ENCODE assay signal across 9 cellular contexts in the genomic region with DNA sequence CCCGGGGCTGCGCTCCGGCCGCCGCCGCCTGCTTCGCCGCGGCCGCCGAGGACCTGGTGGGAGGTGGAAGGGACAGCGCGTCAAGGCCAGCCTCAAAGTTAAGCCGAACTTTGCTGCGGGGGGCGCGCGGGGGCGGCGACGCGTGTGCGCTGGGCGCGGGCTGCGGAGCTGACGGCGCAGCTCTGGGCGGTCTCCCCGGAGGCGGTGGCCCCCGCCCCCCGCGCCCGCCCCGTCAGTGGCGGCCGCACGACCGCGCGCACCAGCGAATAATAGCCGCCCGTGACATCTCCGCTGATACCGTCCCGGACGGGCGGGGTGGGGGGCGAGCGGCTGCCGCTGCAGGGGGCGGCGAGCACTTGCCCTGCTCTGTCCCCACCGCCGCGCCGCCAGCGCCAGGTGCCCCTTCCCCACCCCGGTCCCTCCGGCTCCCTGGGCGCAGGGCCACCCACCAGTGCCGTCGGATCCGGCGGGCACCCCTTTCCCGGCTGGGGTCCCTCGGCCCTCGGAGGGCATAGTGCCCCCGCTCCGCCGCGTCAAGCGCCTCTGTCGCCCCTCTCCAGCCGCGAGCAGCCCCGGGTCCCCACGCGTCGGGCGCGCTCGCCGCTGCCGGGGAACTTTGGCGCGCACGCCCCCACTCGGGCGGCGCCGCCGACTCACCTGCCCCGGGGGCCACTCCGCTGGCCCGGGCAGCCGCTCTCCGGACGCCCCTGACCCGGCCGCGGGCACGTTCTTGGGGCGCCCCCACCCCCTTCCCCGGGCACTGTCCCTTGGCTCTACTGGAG. TPM values are rescaled to one million over a fixed set of nuclear protein-coding genes. Genes with fewer than 3 reads are reported as not detected.
DNase-seq lines count a peak whose midpoint lies in the region; ATAC-seq, FAIRE-seq and TF ChIP-seq lines count a peak whose summit lies in the region.
"Had no signal": no experiment of that assay in that cellular context is flagged by ENCODE, and none has a peak within 500 bp of the region (broad histone marks: within the 10 kb centered on the region; RNA-seq: fewer than 3 reads in every experiment).

No MANE protein-coding gene starts in this region.

- DNase-seq in AML-193 (lab: John Stamatoyannopoulos, UW) (peak; percentile 10 to 16), HCT116 (ENCODE audit: low read depth, low spot score) (no peak), small intestine (no peak)
- peak; percentile 54 for DNase-seq in activated CD8-positive, alpha-beta T cell treated with anti-CD3 and anti-CD28 coated beads for 36 hours

- FAIRE-seq in small intestine (lab: Jason Lieb, UNC) = no peak
- FAIRE-seq: islet of Langerhans had no signal

- TF ChIP-seq RAD21 in HCT116 (IDR thresholded peaks at IDR 0.05; ENCODE audit: low read depth) = no peak

- H3K36me3 ChIP-seq in HCT116 (ENCODE audit: control insufficient read depth in 1 of 2, insufficient read depth in 2 of 2, low read length in 2 of 2) (no peaks in the 10 kb centered on the region), gastroesophageal sphincter (no peaks in the 10 kb centered on the region), small intestine (ENCODE audit: control insufficient read depth in 2 of 2, insufficient read depth in 2 of 2, low read length in 2 of 2) (no peaks in the 10 kb centered on the region)

- peak overlapping the region; percentile 56 for H3K4me3 Mint-ChIP-seq in activated CD8-positive, alpha-beta T cell treated with anti-CD3 and anti-CD28 coated beads for 36 hours

- H3K9me2 ChIP-seq in HCT116 (ENCODE audit: insufficient read depth) = no peaks in the 10 kb centered on the region

- no peaks in the 10 kb centered on the region for H3K27me3 ChIP-seq in HCT116 (ENCODE audit: insufficient read depth, low read length)
- H3K27me3 ChIP-seq in gastroesophageal sphincter = peaks cover 58% of the 10 kb centered on the region
- peaks cover 0 to 6% of the 10 kb centered on the region in 2 donors for H3K27me3 ChIP-seq in small intestine (ENCODE audit: control insufficient read depth in 2 of 2, insufficient read depth in 2 of 2, low read length in 2 of 2)

- H3K27ac Mint-ChIP-seq in activated CD8-positive, alpha-beta T cell treated with anti-CD3 and anti-CD28 coated beads for 36 hours = no peak overlapping the region

- H3K9me3 Mint-ChIP-seq in activated CD8-positive, alpha-beta T cell treated with anti-CD3 and anti-CD28 coated beads for 36 hours = no peaks in the 10 kb centered on the region

- POLR2A ChIA-PET in HCT116 (lab: Charles Lee) = no interaction called here
- POLR2A ChIA-PET in activated CD8-positive, alpha-beta T cell treated with anti-CD3 and anti-CD28 coated beads for 36 hours (lab: Charles Lee) = interaction anchor here (1.7 to 14.2 kb wide), 3 partner anchors 10 to 40 kb away, joined by 5 to 310 read pairs (median 22); no protein-coding TSS in a partner anchor

- H3K79me2 ChIP-seq in HCT116 (ENCODE audit: insufficient read depth, low read length) = no peaks in the 10 kb centered on the region

- peak overlapping the region; percentile 50 for H3K9ac ChIP-seq in HCT116 (ENCODE audit: low read length)

- ATAC-seq in HCT116 = peak; percentile 37
- ATAC-seq in activated CD8-positive, alpha-beta T cell treated with anti-CD3 and anti-CD28 coated beads for 36 hours = peak; percentile 15
- ATAC-seq in gastroesophageal sphincter = peak; percentile 10
- ATAC-seq in HG02610 (IDR thresholded peaks at IDR 0.05; ENCODE audit: unreplicated experiment) = no peak
- no peak for ATAC-seq in HG03565 (IDR thresholded peaks at IDR 0.05; ENCODE audit: unreplicated experiment)
- ATAC-seq in HG02840 (IDR thresholded peaks at IDR 0.05; ENCODE audit: low FRiP score, unreplicated experiment) = no peak

- RAD21 ChIA-PET in HCT116 (lab: Charles Lee; ENCODE audit: low non-redundant PET in 1 of 2, low total read pairs in 2 of 2, uncharacterized antibody in 2 of 2, unreplicated experiment in 2 of 2) = no interaction called here

- WGBS in gastroesophageal sphincter (ENCODE audit: low coverage in 1 of 2), 2 donors = no CpG with 5 or more reads among the region's 107 CpGs
- 0 to 2% (median 1%) methylated on average over 40 to 107 of the region's 107 CpGs for WGBS in small intestine, 3 donors

- peak overlapping the region; percentile 83 for H3K4me2 ChIP-seq in HCT116 (ENCODE audit: low read length)

- TF ChIP-seq CTCF in HCT116 (IDR thresholded peaks at IDR 0.05 in 2 of 3, conservative IDR thresholded peaks at IDR 0.05 in 1 of 3; ENCODE audit: borderline replicate concordance in 1 of 3, insufficient read depth in 1 of 3, low read depth in 2 of 3, low read length in 2 of 3) = no peak
- TF ChIP-seq CTCF in activated CD8-positive, alpha-beta T cell treated with anti-CD3 and anti-CD28 coated beads for 36 hours (IDR thresholded peaks at IDR 0.05) = no peak
- TF ChIP-seq CTCF in gastroesophageal sphincter (IDR thresholded peaks at IDR 0.05) = peak in 1 of 4 experiments; percentile 26

- peak overlapping the region; percentile 41 to 62 for H3K4me3 ChIP-seq in HCT116 (replicated peaks in 1 of 2; ENCODE audit: low read depth in 1 of 2, low read length in 2 of 2)
- H3K4me3 ChIP-seq in gastroesophageal sphincter = peak overlapping the region; percentile 42 to 76
- H3K4me3 ChIP-seq in small intestine (ENCODE audit: low read depth in 1 of 2, low read length in 2 of 2) = peak overlapping the region; percentile 67 to 72

- H2AFZ ChIP-seq in HCT116 (ENCODE audit: low read depth, low read length, poor library complexity, severe bottlenecking) = no peak overlapping the region

- TF ChIP-seq EP300 in gastroesophageal sphincter (IDR thresholded peaks at IDR 0.05) = no peak

- intact Hi-C loops in HCT116 (cut with micrococcal nuclease) = no loop called here
- intact Hi-C loops in activated CD8-positive, alpha-beta T cell treated with anti-CD3 and anti-CD28 coated beads for 36 hours (cut with micrococcal nuclease) = no loop called here

- peaks cover 6% of the 10 kb centered on the region for H3K27me3 Mint-ChIP-seq in activated CD8-positive, alpha-beta T cell treated with anti-CD3 and anti-CD28 coated beads for 36 hours

- CTCF ChIA-PET in HCT116 (lab: Charles Lee) = no interaction called here
- CTCF ChIA-PET in activated CD8-positive, alpha-beta T cell treated with anti-CD3 and anti-CD28 coated beads for 36 hours (lab: Charles Lee) = interaction anchor here (1.5 to 2.4 kb wide), 2 partner anchors 21 to 59 kb away, joined by 5 to 8 read pairs; no protein-coding TSS in a partner anchor

- no peak for TF ChIP-seq POLR2A in HCT116 (IDR thresholded peaks at IDR 0.05; ENCODE audit: borderline replicate concordance, extremely low read depth, insufficient read depth, insufficient read length)
- peak in 1 of 2 donors; percentile 16 for TF ChIP-seq POLR2A in gastroesophageal sphincter (IDR thresholded peaks at IDR 0.05)

- H3K9me3 ChIP-seq in HCT116 (ENCODE audit: control insufficient read depth in 1 of 2, insufficient read depth in 1 of 2, low read depth in 1 of 2, low read length in 2 of 2) (no peaks in the 10 kb centered on the region), gastroesophageal sphincter (no peaks in the 10 kb centered on the region), small intestine (ENCODE audit: control insufficient read depth, low read depth) (no peaks in the 10 kb centered on the region)

- H3K4me1 ChIP-seq in HCT116 (ENCODE audit: control insufficient read depth in 1 of 2, insufficient read depth in 2 of 2, low read length in 2 of 2) = peaks cover 0 to 8% of the 10 kb centered on the region in 2 experiments; a peak in 1 of 4 replicates
- H3K4me1 ChIP-seq in gastroesophageal sphincter = peaks cover 0 to 40% (median 0%) of the 10 kb centered on the region in 3 donors
- peaks cover 0 to 2% of the 10 kb centered on the region in 2 donors for H3K4me1 ChIP-seq in small intestine (ENCODE audit: control insufficient read depth in 2 of 2, insufficient read depth in 1 of 2, low read depth in 1 of 2, low read length in 1 of 2)

- no peaks in the 10 kb centered on the region for H4K20me1 ChIP-seq in HCT116 (ENCODE audit: insufficient read depth)

- peak overlapping the region; percentile 40; the same call in 1 of the 2 replicates for H3K27ac ChIP-seq in HCT116 (ENCODE audit: low read depth, low read length)
- peak overlapping the region in 3 of 4 donors; percentile 29 to 79 (median 64) for H3K27ac ChIP-seq in gastroesophageal sphincter
- H3K27ac ChIP-seq in small intestine (ENCODE audit: low read depth in 1 of 2, low read length in 1 of 2) = peak overlapping the region in 1 of 2 donors; percentile 94

- BruUV-seq in HCT116 (replicated peaks; lab: Mats Ljungman, UMichigan) = no TSS peak

- peaks cover 40% of the 10 kb centered on the region for H3K36me3 Mint-ChIP-seq in activated CD8-positive, alpha-beta T cell treated with anti-CD3 and anti-CD28 coated beads for 36 hours (ENCODE audit: low read depth)

- peaks cover 22% of the 10 kb centered on the region for H3K4me1 Mint-ChIP-seq in activated CD8-positive, alpha-beta T cell treated with anti-CD3 and anti-CD28 coated beads for 36 hours (ENCODE audit: low read depth)

TF ChIP-seq in HCT116, 20 proteins besides CTCF, POLR2A, EP300 and RAD21 (continues in another document):
- TF ChIP-seq TCF7L2 (IDR thresholded peaks at IDR 0.05; ENCODE audit: borderline replicate concordance, extremely low read depth, insufficient read depth, insufficient read length) (no peak), SP1 (IDR thresholded peaks at IDR 0.05; ENCODE audit: low read depth) (no peak)
- TF ChIP-seq, protein P1, sequence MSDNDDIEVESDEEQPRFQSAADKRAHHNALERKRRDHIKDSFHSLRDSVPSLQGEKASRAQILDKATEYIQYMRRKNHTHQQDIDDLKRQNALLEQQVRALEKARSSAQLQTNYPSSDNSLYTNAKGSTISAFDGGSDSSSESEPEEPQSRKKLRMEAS (IDR thresholded peaks at IDR 0.05) = no peak

RNA-seq across cellular contexts. Expression of a gene that starts 0.8 kb away (rescaled TPM):
- total RNA-seq in HCT116 (2021; ENCODE audit: unreplicated experiment) (3.4 TPM), gastroesophageal sphincter (1 to 10 TPM in 3 of 4 donors, under 1 TPM in 1; 0.78 to 5.4 (median 2.9) TPM)
- 1.8 and 2.2 TPM in 2 replicates for polyA plus RNA-seq in HCT116 (2012)
- total RNA-seq in activated CD8-positive, alpha-beta T cell treated with anti-CD3 and anti-CD28 coated beads for 36 hours = 10 to 100 TPM; 36.2 to 39.8 TPM
- polyA plus RNA-seq in small intestine = 1 to 10 TPM in 2 of 3 donors, under 1 TPM in 1; 0.89 to 3.2 (median 1.9) TPM

RNA-seq across cellular contexts. Expression of a gene that starts 12.4 kb away (rescaled TPM):
- total RNA-seq in HCT116 (2021; ENCODE audit: unreplicated experiment) (0.37 TPM), gastroesophageal sphincter (10 to 100 TPM in 3 of 4 donors, 1 to 10 TPM in 1; 9.7 to 21.1 (median 12.0) TPM)
- polyA plus RNA-seq in HCT116 (2012) = 0.12 and 0.17 TPM in 2 replicates
- total RNA-seq in activated CD8-positive, alpha-beta T cell treated with anti-CD3 and anti-CD28 coated beads for 36 hours = under 1 TPM in 1 of 2 experiments, not detected in 1; 0.11 TPM
- polyA plus RNA-seq in small intestine = 1 to 10 TPM in 1 of 3 donors, under 1 TPM in 1, not detected in 1; 0.54 to 1.9 TPM

Comparison
In these comparisons a context has a peak if more than half of its experiments do, and no peak if none do; other contexts are left out.
1. DNase-seq: peak in AML-193 (2 of 2) and activated CD8-positive, alpha-beta T cell treated with anti-CD3 and anti-CD28 coated beads for 36 hours (single experiment); none in HCT116 (single experiment) and small intestine (single experiment).
2. ATAC-seq: peak in HCT116 (single experiment), activated CD8-positive, alpha-beta T cell treated with anti-CD3 and anti-CD28 coated beads for 36 hours (single experiment) and gastroesophageal sphincter (single experiment); none in HG02610 (single experiment), HG03565 (single experiment) and HG02840 (single experiment).
3. Peak in every context shown above with its lines, with median percentiles within 50 percentile points of each other: H3K4me3 ChIP-seq.